ENCODE assay signal across 1 cellular context in genomic region chr9:136400038-136400834, GRCh38.
TF ChIP-seq lines count a peak whose summit lies in the region.

Gene SNAPC4, minus strand, starts transcription at chr9:136400170. Its CDS starts 1,742 bp downstream, at chr9:136398428.

TF ChIP-seq in HepG2, 621 proteins besides CTCF, POLR2A, EP300 and RAD21 (continued from another document and continues in another):
- TF ChIP-seq PHB2 (IDR thresholded peaks at IDR 0.05; ENCODE audit: partially characterized antibody): no peak
- no peak for TF ChIP-seq ZNF136 (CRISPR knock-in tag; IDR thresholded peaks at IDR 0.05; ENCODE audit: low read depth)
- no peak for TF ChIP-seq SMAD9 (CRISPR knock-in tag; IDR thresholded peaks at IDR 0.05)
- no peak for TF ChIP-seq ZKSCAN8 (CRISPR knock-in tag; IDR thresholded peaks at IDR 0.05; ENCODE audit: borderline replicate concordance)
- no peak for TF ChIP-seq ZNF383 (CRISPR knock-in tag; IDR thresholded peaks at IDR 0.05; ENCODE audit: borderline replicate concordance)
- TF ChIP-seq RORA (CRISPR knock-in tag; IDR thresholded peaks at IDR 0.05): no peak
- no peak for TF ChIP-seq MZF1 (CRISPR knock-in tag; IDR thresholded peaks at IDR 0.05; ENCODE audit: borderline replicate concordance)
- peak; percentile 63; the same call in 1 of the 2 replicates for TF ChIP-seq KLF13 (CRISPR knock-in tag; IDR thresholded peaks at IDR 0.05)
- no peak for TF ChIP-seq KLF15 (CRISPR knock-in tag; IDR thresholded peaks at IDR 0.05; ENCODE audit: borderline replicate concordance)
- no peak; the same call in 1 of the 2 replicates for TF ChIP-seq CHCHD3 (CRISPR knock-in tag; IDR thresholded peaks at IDR 0.05)
- peak; percentile 87 for TF ChIP-seq GMEB1 (CRISPR knock-in tag; IDR thresholded peaks at IDR 0.05; ENCODE audit: borderline replicate concordance)
- no peak for TF ChIP-seq CEBPB (IDR thresholded peaks at IDR 0.05; ENCODE audit: borderline replicate concordance, low read depth, low read length)
- TF ChIP-seq THAP11 (CRISPR knock-in tag; IDR thresholded peaks at IDR 0.05): peak; percentile 92
- 0 out of 2 replicates have a peak, but pooled peaks have one; percentile 62 for TF ChIP-seq KDM3A (CRISPR knock-in tag; IDR thresholded peaks at IDR 0.05; ENCODE audit: low read depth)
- TF ChIP-seq ELF1 (CRISPR knock-in tag; IDR thresholded peaks at IDR 0.05): no peak; the same call in 1 of the 2 replicates
- TF ChIP-seq DR1 (CRISPR knock-in tag; IDR thresholded peaks at IDR 0.05): peak; percentile 45; the same call in 1 of the 2 replicates
- peak; percentile 65 for TF ChIP-seq HINFP (CRISPR knock-in tag; IDR thresholded peaks at IDR 0.05; ENCODE audit: low read depth)
- TF ChIP-seq MXD4 (CRISPR knock-in tag; IDR thresholded peaks at IDR 0.05): no peak
- no peak for TF ChIP-seq BCLAF1 (IDR thresholded peaks at IDR 0.05)
- TF ChIP-seq HIVEP1 (CRISPR knock-in tag; IDR thresholded peaks at IDR 0.05): no peak
- no peak for TF ChIP-seq SNAI1 (CRISPR knock-in tag; IDR thresholded peaks at IDR 0.05; ENCODE audit: borderline replicate concordance)
- TF ChIP-seq PLRG1 (conservative IDR thresholded peaks at IDR 0.05): no peak
- peak; percentile 36; the same call in 1 of the 2 replicates for TF ChIP-seq TCF7 (IDR thresholded peaks at IDR 0.05; ENCODE audit: low read depth)
- no peak for TF ChIP-seq MAFF (IDR thresholded peaks at IDR 0.05; ENCODE audit: low read depth, low read length)
- peak; percentile 88 for TF ChIP-seq STAG1 (CRISPR knock-in tag; IDR thresholded peaks at IDR 0.05)
- TF ChIP-seq KDM6A (CRISPR knock-in tag; IDR thresholded peaks at IDR 0.05; ENCODE audit: low read depth): no peak
- TF ChIP-seq ARID2 (CRISPR knock-in tag; IDR thresholded peaks at IDR 0.05; ENCODE audit: borderline replicate concordance): 0 out of 2 replicates have a peak, but pooled peaks have one; percentile 25
- TF ChIP-seq ZNF296 (CRISPR knock-in tag; conservative IDR thresholded peaks at IDR 0.05): no peak
- TF ChIP-seq SRSF9 (IDR thresholded peaks at IDR 0.05; ENCODE audit: borderline replicate concordance, insufficient read depth, low read depth, low read length, poor library complexity, severe bottlenecking): no peak
- TF ChIP-seq ZNF777 (CRISPR knock-in tag; IDR thresholded peaks at IDR 0.05): 0 out of 2 replicates have a peak, but pooled peaks have one; percentile 25
- no peak; the same call in 1 of the 2 replicates for TF ChIP-seq KMT2A (CRISPR knock-in tag; IDR thresholded peaks at IDR 0.05)
- peak; percentile 45; the same call in 1 of the 2 replicates for TF ChIP-seq NFKBIZ (CRISPR knock-in tag; IDR thresholded peaks at IDR 0.05)
- 0 out of 2 replicates have a peak, but pooled peaks have one; percentile 74 for TF ChIP-seq SNAPC5 (CRISPR knock-in tag; IDR thresholded peaks at IDR 0.05; ENCODE audit: borderline replicate concordance)
- TF ChIP-seq GABPB1 (CRISPR knock-in tag; IDR thresholded peaks at IDR 0.05): peak; percentile 94
- TF ChIP-seq ZMYM3 (CRISPR knock-in tag; IDR thresholded peaks at IDR 0.05): no peak
- no peak for TF ChIP-seq HMGXB3 (CRISPR knock-in tag; IDR thresholded peaks at IDR 0.05; ENCODE audit: borderline replicate concordance)
- TF ChIP-seq SP1 (IDR thresholded peaks at IDR 0.05): no peak
- no peak; the same call in 1 of the 2 replicates for TF ChIP-seq SP1 (CRISPR knock-in tag; IDR thresholded peaks at IDR 0.05)
- TF ChIP-seq NR0B2 (CRISPR knock-in tag; IDR thresholded peaks at IDR 0.05): peak; percentile 73
- TF ChIP-seq TMF1 (CRISPR knock-in tag; IDR thresholded peaks at IDR 0.05; ENCODE audit: low read depth): peak; percentile 83; the same call in 1 of the 2 replicates
- no peak for TF ChIP-seq CHD2 (IDR thresholded peaks at IDR 0.05; ENCODE audit: low read depth, low read length)
- TF ChIP-seq PAF1 (CRISPR knock-in tag; IDR thresholded peaks at IDR 0.05): no peak
- TF ChIP-seq NR2F1 (CRISPR knock-in tag; IDR thresholded peaks at IDR 0.05): no peak
- no peak for TF ChIP-seq ZNF280D (CRISPR knock-in tag; IDR thresholded peaks at IDR 0.05)
- peak; percentile 85 for TF ChIP-seq ZBTB38 (CRISPR knock-in tag; IDR thresholded peaks at IDR 0.05)
- TF ChIP-seq ZNF580 (CRISPR knock-in tag; IDR thresholded peaks at IDR 0.05; ENCODE audit: borderline replicate concordance, low read depth): peak; percentile 33; the same call in 1 of the 2 replicates
- TF ChIP-seq SMYD3 (CRISPR knock-in tag; IDR thresholded peaks at IDR 0.05): peak; percentile 76; the same call in 1 of the 2 replicates
- peak; percentile 40; the same call in 1 of the 2 replicates for TF ChIP-seq ZNF766 (CRISPR knock-in tag; IDR thresholded peaks at IDR 0.05; ENCODE audit: borderline replicate concordance)
- no peak for TF ChIP-seq GTF2F1 (IDR thresholded peaks at IDR 0.05; ENCODE audit: low read length)
- no peak for TF ChIP-seq MLX (CRISPR knock-in tag; IDR thresholded peaks at IDR 0.05)
- TF ChIP-seq TBX3 (IDR thresholded peaks at IDR 0.05; ENCODE audit: borderline replicate concordance): no peak
- TF ChIP-seq ATF2 (CRISPR knock-in tag; IDR thresholded peaks at IDR 0.05): 0 out of 2 replicates have a peak, but pooled peaks have one; percentile 11
- TF ChIP-seq ZFP1 (CRISPR knock-in tag; IDR thresholded peaks at IDR 0.05): no peak
- TF ChIP-seq ZBTB8A (CRISPR knock-in tag; IDR thresholded peaks at IDR 0.05; ENCODE audit: borderline replicate concordance, low read depth): no peak
- TF ChIP-seq SMAD3 (CRISPR knock-in tag; IDR thresholded peaks at IDR 0.05): no peak
- no peak for TF ChIP-seq ZNF33B (CRISPR knock-in tag; IDR thresholded peaks at IDR 0.05)
